ENCODE assay signal across 25 cellular contexts in genomic region chr6:38487423-38487822, GRCh38.
"Had no signal": no experiment of that assay in that cellular context is flagged by ENCODE, and none has a peak within 500 bp of the region (broad histone marks: within the 10 kb centered on the region; RNA-seq: fewer than 3 reads in every experiment).

No MANE protein-coding gene starts in this region.

- ATAC-seq: effector memory CD8-positive, alpha-beta T cell; esophagus mucosa; gastrocnemius medialis; heart left ventricle; left cardiac atrium; left lung; left ventricle myocardium superior; lower lobe of right lung; mucosa of descending colon; naive thymus-derived CD8-positive, alpha-beta T cell had no signal

- H3K4me1 ChIP-seq: colonic mucosa had no signal

- H3K79me2 ChIP-seq: hepatocyte had no signal

- H3K36me3 Mint-ChIP-seq: mesothelial cell of epicardium had no signal

- H3K4me2 ChIP-seq: hepatocyte had no signal

- H3K9me3 Mint-ChIP-seq: effector memory CD8-positive, alpha-beta T cell; endodermal cell; memory B cell; naive B cell; naive thymus-derived CD8-positive, alpha-beta T cell had no signal

- H3K4me3 Mint-ChIP-seq: dendritic cell treated with granulocyte-macrophage colony-stimulating factor and Interleukin-4, amounts not matched to agents 40 ng/mL and 50 ng/mL, for 4 days; effector memory CD8-positive, alpha-beta T cell; endodermal cell; memory B cell; mesothelial cell of epicardium; naive B cell; naive thymus-derived CD8-positive, alpha-beta T cell had no signal

- H3K9me3 ChIP-seq: colonic mucosa, esophagus squamous epithelium, gastrocnemius medialis, heart left ventricle, left lung, lower lobe of right lung, mucosa of descending colon had no signal

- H3K27me3 ChIP-seq: colonic mucosa, esophagus squamous epithelium, gastrocnemius medialis, heart left ventricle, hepatocyte, left lung had no signal

- H3K4me1 Mint-ChIP-seq: memory B cell, mesothelial cell of epicardium had no signal

- H2AFZ ChIP-seq: hepatocyte had no signal

- DNase-seq: colonic mucosa; cortex of kidney; effector CD8-positive, alpha-beta T cell; effector memory CD8-positive, alpha-beta T cell; endodermal cell; erythroblast; esophagus squamous epithelium; foreskin fibroblast; foreskin melanocyte; gastrocnemius medialis; heart left ventricle; hypothalamus; left cardiac atrium; left lung; left ventricle myocardium superior; lower lobe of right lung; mucosa of descending colon; naive B cell; naive thymus-derived CD8-positive, alpha-beta T cell had no signal

- H3K27ac ChIP-seq: colonic mucosa, epithelial cell of prostate, esophagus squamous epithelium, gastrocnemius medialis, heart left ventricle, hepatocyte, left lung, lower lobe of right lung had no signal

- H3K27ac Mint-ChIP-seq: dendritic cell treated with granulocyte-macrophage colony-stimulating factor and Interleukin-4, amounts not matched to agents 40 ng/mL and 50 ng/mL, for 4 days; effector memory CD8-positive, alpha-beta T cell; endodermal cell; memory B cell; mesothelial cell of epicardium had no signal

- H3K27me3 Mint-ChIP-seq: dendritic cell treated with granulocyte-macrophage colony-stimulating factor and Interleukin-4, amounts not matched to agents 40 ng/mL and 50 ng/mL, for 4 days; effector memory CD8-positive, alpha-beta T cell; memory B cell; naive B cell; naive thymus-derived CD8-positive, alpha-beta T cell had no signal

- H3K4me3 ChIP-seq: colonic mucosa, esophagus squamous epithelium, gastrocnemius medialis, heart left ventricle, hepatocyte, left lung, lower lobe of right lung, mucosa of descending colon had no signal

- H3K36me3 ChIP-seq: colonic mucosa, esophagus squamous epithelium, gastrocnemius medialis, heart left ventricle, left lung, lower lobe of right lung had no signal
